ENCODE assay signal across 18 cellular contexts in the genomic region with DNA sequence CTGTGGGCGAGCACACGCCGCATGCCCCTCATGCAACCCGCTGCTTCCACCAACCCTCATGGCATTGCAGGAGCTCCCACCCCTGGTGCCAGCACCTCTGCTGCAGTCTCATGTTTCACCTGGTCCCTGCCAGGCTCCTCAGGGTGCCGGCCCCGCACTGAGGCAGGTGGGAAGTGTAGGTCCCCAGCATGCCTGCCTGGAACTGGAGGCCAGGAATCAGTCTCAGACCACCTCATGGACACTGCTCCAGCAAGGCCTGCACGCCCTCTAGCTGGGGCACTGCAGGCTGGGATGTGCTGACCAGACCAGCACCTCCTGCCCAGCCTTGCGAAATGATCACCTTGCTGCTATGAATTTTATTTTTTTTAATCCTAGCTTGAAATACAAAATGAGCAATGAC. TPM values are rescaled to one million over a fixed set of nuclear protein-coding genes. Genes with fewer than 3 reads are reported as not detected.
DNase-seq lines count a peak whose midpoint lies in the region; ATAC-seq, FAIRE-seq and TF ChIP-seq lines count a peak whose summit lies in the region.
"Had no signal": no experiment of that assay in that cellular context is flagged by ENCODE, and none has a peak within 500 bp of the region (broad histone marks: within the 10 kb centered on the region; RNA-seq: fewer than 3 reads in every experiment).

No MANE protein-coding gene starts in this region.

- H3K9me3 Mint-ChIP-seq in osteocyte (ENCODE audit: unreplicated experiment) = peaks cover 16% of the 10 kb centered on the region

- 0 out of 2 replicates have a peak, but pooled peaks have one; percentile 30 for TF ChIP-seq EP300 in Ishikawa (IDR thresholded peaks at IDR 0.05; ENCODE audit: borderline replicate concordance)

- H3K4me3 Mint-ChIP-seq in osteocyte (ENCODE audit: unreplicated experiment) = no peak overlapping the region
- H3K4me3 Mint-ChIP-seq: CD14-positive monocyte; CD8-positive, alpha-beta T cell had no signal

- H3K27me3 Mint-ChIP-seq in osteocyte (ENCODE audit: unreplicated experiment) = peaks cover 7% of the 10 kb centered on the region

- peaks cover 5% of the 10 kb centered on the region for H3K36me3 Mint-ChIP-seq in osteocyte (ENCODE audit: unreplicated experiment)
- H3K36me3 Mint-ChIP-seq: CD14-positive monocyte; CD8-positive, alpha-beta T cell had no signal

- intact Hi-C loops in right cardiac atrium (cut with DNase I) = no loop called here

- no peak for TF ChIP-seq POLR2A in GM12892 (IDR thresholded peaks at IDR 0.05; ENCODE audit: low read depth, low read length)

- no peak overlapping the region for H3K27ac ChIP-seq in WERI-Rb-1
- H3K27ac ChIP-seq in right cardiac atrium (ENCODE audit: low read length) = no peak overlapping the region
- H3K27ac ChIP-seq: 22Rv1, GM23248, HL-60 had no signal

- H3K9me3 ChIP-seq in WERI-Rb-1 (ENCODE audit: severe bottlenecking) (no peaks in the 10 kb centered on the region), right cardiac atrium (ENCODE audit: control insufficient read depth, low read length) (no peaks in the 10 kb centered on the region)

- peak in 2 of 3 experiments; percentile 4 to 21 for DNase-seq in NCI-H1417 (lab: John Stamatoyannopoulos, UW)
- no peak for DNase-seq in NCI-H1417 treated with DMSO at 0.1 percent for 48 hours (lab: John Stamatoyannopoulos, UW)
- no peak for DNase-seq in WERI-Rb-1
- DNase-seq in osteocyte (ENCODE audit: extremely low spot score, unreplicated experiment) = peak; percentile 67
- no peak for DNase-seq in GM12892 (ENCODE audit: insufficient read length)
- DNase-seq in stimulated activated naive CD4-positive, alpha-beta T cell treated with Interleukin-2 at 50 U/mL for 16 hours (lab: John Stamatoyannopoulos, UW) = no peak
- DNase-seq in right cardiac atrium = no peak
- DNase-seq: Caco-2; CD8-positive, alpha-beta T cell; DMS53; GM23248; H7 had no signal

- no peaks in the 10 kb centered on the region for H3K36me3 ChIP-seq in WERI-Rb-1

- no peak overlapping the region for H3K27ac Mint-ChIP-seq in osteocyte (ENCODE audit: unreplicated experiment)
- H3K27ac Mint-ChIP-seq: CD14-positive monocyte; CD8-positive, alpha-beta T cell had no signal

- H3K4me1 ChIP-seq in right cardiac atrium (ENCODE audit: control insufficient read depth, insufficient read depth, low read length) = no peaks in the 10 kb centered on the region

- no peak for FAIRE-seq in GM12892 (lab: Jason Lieb, UNC)
- FAIRE-seq: GM18507 had no signal

- WGBS in right cardiac atrium = 76% methylated on average over 8 of the region's 8 CpGs

- H3K4me3 ChIP-seq in WERI-Rb-1 (ENCODE audit: low read depth, low read length) (no peak overlapping the region), right cardiac atrium (ENCODE audit: low read length) (no peak overlapping the region)
- H3K4me3 ChIP-seq: GM23248 had no signal

- TF ChIP-seq CTCF in WERI-Rb-1 (IDR thresholded peaks at IDR 0.05; ENCODE audit: low read depth, low read length) (0 out of 2 replicates have a peak, but pooled peaks have one; percentile 6), osteocyte (IDR thresholded peaks at IDR 0.05) (no peak)

- H3K4me1 Mint-ChIP-seq in osteocyte (ENCODE audit: unreplicated experiment) = no peaks in the 10 kb centered on the region
- H3K4me1 Mint-ChIP-seq: CD14-positive monocyte had no signal

- peak; percentile 22; the same call in 1 of the 2 replicates for TF ChIP-seq RAD21 in Ishikawa (IDR thresholded peaks at IDR 0.05; ENCODE audit: low read depth)

- H3K27me3 ChIP-seq in WERI-Rb-1 (ENCODE audit: insufficient read depth, low read depth, severe bottlenecking) = no peaks in the 10 kb centered on the region
- H3K27me3 ChIP-seq in right cardiac atrium (ENCODE audit: control insufficient read depth, insufficient read depth) = no peaks in the 10 kb centered on the region

- ATAC-seq in right cardiac atrium = no peak
- ATAC-seq: CD8-positive, alpha-beta T cell had no signal

TF ChIP-seq in Ishikawa, 13 proteins besides CTCF, POLR2A, EP300 and RAD21:
- TF ChIP-seq CEBPB (IDR thresholded peaks at IDR 0.05) (0 out of 2 replicates have a peak, but pooled peaks have one; percentile 37), NFIC (IDR thresholded peaks at IDR 0.05) (no peak)
- TF ChIP-seq, protein P1, sequence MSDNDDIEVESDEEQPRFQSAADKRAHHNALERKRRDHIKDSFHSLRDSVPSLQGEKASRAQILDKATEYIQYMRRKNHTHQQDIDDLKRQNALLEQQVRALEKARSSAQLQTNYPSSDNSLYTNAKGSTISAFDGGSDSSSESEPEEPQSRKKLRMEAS (IDR thresholded peaks at IDR 0.05) = peak; percentile 35; the same call in 1 of the 2 replicates

RNA-seq across cellular contexts. Expression of gene OCA2, which starts 39.1 kb away (rescaled TPM):
- total RNA-seq in osteocyte (0.76 and 1.2 TPM in 2 replicates), right cardiac atrium (1 to 10 TPM in 1 of 4 donors, under 1 TPM in 3; 0.45 to 1.2 (median 0.61) TPM)
- polyA plus RNA-seq in GM12892 (2012; ENCODE audit: missing spikeins) = not detected
- polyA plus RNA-seq in right cardiac atrium = 0.29 TPM
- total RNA-seq: CD8-positive, alpha-beta T cell; Daoy; GM23248 had no signal
- polyA plus RNA-seq: CD14-positive monocyte, GM23248 had no signal

Comparison
In these comparisons a context has a peak if more than half of its experiments do, and no peak if none do; other contexts are left out.
1. DNase-seq: peak in NCI-H1417 (2 of 3) and osteocyte (single experiment); none in NCI-H1417 treated with DMSO at 0.1 percent for 48 hours (single experiment), WERI-Rb-1 (single experiment), GM12892 (single experiment), stimulated activated naive CD4-positive, alpha-beta T cell treated with Interleukin-2 at 50 U/mL for 16 hours (single experiment) and right cardiac atrium (0 of 3).